Comparison of ENCODE assay signal across 29 cellular contexts in the genomic region with DNA sequence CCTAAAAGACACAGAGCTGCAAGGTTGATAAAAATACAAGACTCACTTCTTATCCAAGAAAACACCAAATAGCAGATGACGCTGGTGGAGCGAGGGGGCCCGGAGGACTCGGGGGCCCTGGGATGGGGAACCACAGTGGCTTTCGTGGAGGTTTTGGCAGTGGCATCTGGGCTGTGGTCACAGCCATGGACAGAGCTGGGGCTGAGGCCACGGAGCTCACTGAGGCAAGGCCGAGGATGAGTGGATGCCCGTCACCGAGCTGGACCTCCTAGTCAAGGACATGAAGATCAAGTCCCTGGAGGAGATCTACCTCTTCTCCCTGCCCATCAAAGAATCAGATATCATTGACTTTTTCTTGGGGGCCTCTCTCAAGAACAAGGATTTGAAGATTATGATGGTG.
DNase-seq lines count a peak whose midpoint lies in the region; ATAC-seq and TF ChIP-seq lines count a peak whose summit lies in the region.
"Had no signal": no experiment of that assay in that cellular context is flagged by ENCODE, and none has a peak within 500 bp of the region (broad histone marks: within the 10 kb centered on the region; RNA-seq: fewer than 3 reads in every experiment).

No MANE protein-coding gene starts in this region.

- H2AFZ ChIP-seq in KMS-11 (ENCODE audit: low read depth) = no peak overlapping the region

- no peak overlapping the region for H3K27ac ChIP-seq in KMS-11
- no peak overlapping the region for H3K27ac ChIP-seq in spleen
- H3K27ac ChIP-seq: 22Rv1; A549; BLaER1; BLaER1 treated with 17β-estradiol and CSF1 and Interleukin-3, amounts not matched to agents 10 nM and 100 nM; C4-2B had no signal

- TF ChIP-seq CTCF in KMS-11 (conservative IDR thresholded peaks at IDR 0.05; ENCODE audit: low read depth, low read length) (no peak), spleen (IDR thresholded peaks at IDR 0.05 in 8 of 11, conservative IDR thresholded peaks at IDR 0.05 in 3 of 11) (no peak)

- H3K36me3 ChIP-seq in KMS-11 (ENCODE audit: insufficient read depth) (no peaks in the 10 kb centered on the region), spleen (no peaks in the 10 kb centered on the region)
- H3K36me3 ChIP-seq: BE2C; BLaER1; BLaER1 treated with 17β-estradiol and CSF1 and Interleukin-3, amounts not matched to agents 10 nM and 100 nM had no signal

- H3K27me3 ChIP-seq in KMS-11 (ENCODE audit: insufficient read depth, low read depth) = no peaks in the 10 kb centered on the region
- peaks cover 0 to 6% (median 0%) of the 10 kb centered on the region in 7 donors for H3K27me3 ChIP-seq in spleen (replicated peaks in 1 of 7)
- H3K27me3 ChIP-seq: BE2C; BLaER1; BLaER1 treated with 17β-estradiol and CSF1 and Interleukin-3, amounts not matched to agents 10 nM and 100 nM had no signal

- no peak for TF ChIP-seq POLR2A in spleen (IDR thresholded peaks at IDR 0.05)

- H4K20me1 ChIP-seq in KMS-11 (ENCODE audit: insufficient read depth) = no peaks in the 10 kb centered on the region
- H4K20me1 ChIP-seq: BLaER1; BLaER1 treated with 17β-estradiol and CSF1 and Interleukin-3, amounts not matched to agents 10 nM and 100 nM had no signal

- no peaks in the 10 kb centered on the region for H3K79me2 ChIP-seq in KMS-11 (ENCODE audit: insufficient read depth, low read depth)

- H3K4me3 ChIP-seq in KMS-11 (IDR thresholded peaks at IDR 0.05; ENCODE audit: insufficient read depth, low read depth, low read length) (no peak overlapping the region), spleen (no peak overlapping the region)
- H3K4me3 ChIP-seq: A549; BLaER1; BLaER1 treated with 17β-estradiol and CSF1 and Interleukin-3, amounts not matched to agents 10 nM and 100 nM had no signal

- H3K4me1 ChIP-seq in KMS-11 (ENCODE audit: low read depth, poor library complexity, severe bottlenecking) (peaks cover 54% of the 10 kb centered on the region), spleen (no peaks in the 10 kb centered on the region)
- H3K4me1 ChIP-seq: A549; BE2C; BLaER1; BLaER1 treated with 17β-estradiol and CSF1 and Interleukin-3, amounts not matched to agents 10 nM and 100 nM; Caco-2 had no signal

- DNase-seq in spleen = peak; percentile 70
- no peak for DNase-seq in HCEC 1CT
- DNase-seq: 8988T; ACHN; AML-193; BE2C; C1 segment of cervical spinal cord; Caco-2; Calu3; CD4-positive, alpha-beta memory T cell; CD4-positive, alpha-beta T cell; CD4-positive, CD25-positive, alpha-beta regulatory T cell; CD8-positive, alpha-beta memory T cell; CD8-positive, alpha-beta T cell; COR-L47; DMS 273 treated with DMSO at 0.1 percent for 48 hours; DMS153; DMS53; DMS79; DMS79 treated with DMSO at 0.1 percent for 48 hours; DND-41; EL had no signal

- H3K9ac ChIP-seq in KMS-11 = no peak overlapping the region
- H3K9ac ChIP-seq: BLaER1; BLaER1 treated with 17β-estradiol and CSF1 and Interleukin-3, amounts not matched to agents 10 nM and 100 nM had no signal

- peaks cover 0 to 32% (median 21%) of the 10 kb centered on the region in 8 donors for H3K9me3 ChIP-seq in spleen
- H3K9me3 ChIP-seq: BE2C, Caco-2 had no signal

- H3K4me2 ChIP-seq in KMS-11 = peak overlapping the region; percentile 58; the same call in 1 of the 2 replicates
- H3K4me2 ChIP-seq: A549; BLaER1; BLaER1 treated with 17β-estradiol and CSF1 and Interleukin-3, amounts not matched to agents 10 nM and 100 nM had no signal

- ATAC-seq in HG02885 (IDR thresholded peaks at IDR 0.05; ENCODE audit: poor library complexity, unreplicated experiment) = no peak
- ATAC-seq: A549; CD8-positive, alpha-beta T cell had no signal

- 76 to 95% (median 92%) methylated on average over 9 of the region's 9 CpGs for WGBS in spleen, 5 donors

- intact Hi-C loops in spleen (cut with DNase I; ENCODE audit: low total_unique reads) = no loop called here
